8 cellular contexts compared by ENCODE assay signal in genomic region chr17:7217113-7217987, GRCh38. TPM values are rescaled to one million over a fixed set of nuclear protein-coding genes. Genes with fewer than 3 reads are reported as not detected.
DNase-seq lines count a peak whose midpoint lies in the region; ATAC-seq, FAIRE-seq and TF ChIP-seq lines count a peak whose summit lies in the region.

No MANE protein-coding gene starts in this region.

- BruUV-seq in Panc1 (replicated peaks; lab: Mats Ljungman, UMichigan) (no TSS peak), HepG2 (replicated peaks; lab: Mats Ljungman, UMichigan) (no TSS peak)

- H3K27me3 ChIP-seq in Panc1 (ENCODE audit: control insufficient read depth, insufficient read depth, low read length) (no peaks in the 10 kb centered on the region), HepG2 (ENCODE audit: control insufficient read depth in 1 of 2, insufficient read depth in 2 of 2, low read length in 2 of 2) (peaks cover 0 to 4% of the 10 kb centered on the region in 2 experiments; a peak in 2 of 5 replicates), thyroid gland (no peaks in the 10 kb centered on the region)

- no peak for ATAC-seq in Panc1
- no peak for ATAC-seq in HepG2

- H3K4me3 ChIP-seq in Panc1 (ENCODE audit: low read depth in 2 of 2, low read length in 2 of 2) (peak overlapping the region; percentile 53 to 67), HepG2 (replicated peaks in 1 of 3; ENCODE audit: insufficient read depth in 1 of 3, low read depth in 2 of 3, low read length in 3 of 3) (peak overlapping the region in 2 of 3 experiments; percentile 26 to 90; a peak in 4 of 6 replicates), thyroid gland (replicated peaks in 1 of 3) (peak overlapping the region in 1 of 3 donors; percentile 41)

- no peak overlapping the region for H3K9ac ChIP-seq in HepG2 (ENCODE audit: insufficient read depth, low read depth, low read length)

- H3K36me3 Mint-ChIP-seq in chondrocyte (ENCODE audit: low read depth) = peaks cover 2% of the 10 kb centered on the region

- no peak for TF ChIP-seq POLR2A in HepG2 (IDR thresholded peaks at IDR 0.05; ENCODE audit: insufficient read depth in 1 of 2, low read depth in 2 of 2, low read length in 2 of 2)
- no peak for TF ChIP-seq POLR2A in thyroid gland (IDR thresholded peaks at IDR 0.05)

- peak overlapping the region; percentile 99 for H3K4me2 ChIP-seq in HepG2 (ENCODE audit: low read depth, low read length)

- peaks cover 80% of the 10 kb centered on the region for H3K4me1 Mint-ChIP-seq in chondrocyte (ENCODE audit: low read depth)

- CTCF ChIA-PET in Panc1 (lab: Charles Lee) = interaction anchor here (0.7 kb wide), 1 partner anchor 135 kb away, joined by 3 read pairs; no protein-coding TSS in a partner anchor
- CTCF ChIA-PET in HepG2 (lab: Yijun Ruan, JAX; ENCODE audit: low intra/inter-chr PET ratio, low total read pairs) = no interaction called here

- H3K36me3 ChIP-seq in Panc1 (ENCODE audit: control insufficient read depth, insufficient read depth, low read length) (peaks cover 5% of the 10 kb centered on the region; the same call in 1 of the 2 replicates), HepG2 (replicated peaks in 1 of 2; ENCODE audit: control insufficient read depth in 1 of 2, insufficient read depth in 2 of 2, low read length in 2 of 2) (peaks cover 4 to 15% of the 10 kb centered on the region in 2 experiments; a peak in 4 of 5 replicates), thyroid gland (peaks cover 7 to 14% of the 10 kb centered on the region in 2 donors)

- POLR2A ChIA-PET in Panc1 (lab: Charles Lee) (interaction anchor here (0.5 to 0.7 kb wide), 2 partner anchors 20 to 95 kb away, joined by 4 to 6 read pairs; no protein-coding TSS in a partner anchor), HepG2 (lab: Yijun Ruan, JAX) (interaction anchor here (1.7 to 4.3 kb wide), 2 partner anchors 17 to 39 kb away, joined by 5 to 76 read pairs; partner anchors contain the start of genes ASGR1 and DVL2)

- TF ChIP-seq RAD21 in HepG2 (CRISPR knock-in tag; IDR thresholded peaks at IDR 0.05) = no peak

- peaks cover 14% of the 10 kb centered on the region for H3K79me2 ChIP-seq in HepG2 (ENCODE audit: insufficient read depth, low read length)

- H3K4me3 Mint-ChIP-seq in chondrocyte (ENCODE audit: unreplicated experiment) = peak overlapping the region; percentile 78

- H3K27ac Mint-ChIP-seq in chondrocyte (ENCODE audit: unreplicated experiment) = peak overlapping the region; percentile 88

- H3K27me3 Mint-ChIP-seq in chondrocyte (ENCODE audit: low read depth) = no peaks in the 10 kb centered on the region

- H3K27ac ChIP-seq in Panc1 (ENCODE audit: low read length) = peak overlapping the region; percentile 95
- H3K27ac ChIP-seq in HepG2 (ENCODE audit: extremely low read length, insufficient read depth, low read length) = no peak overlapping the region
- H3K27ac ChIP-seq in thyroid gland = peak overlapping the region; percentile 55 to 83 (median 75)

- peaks cover 40% of the 10 kb centered on the region for H3K4me1 ChIP-seq in Panc1 (ENCODE audit: control insufficient read depth, insufficient read depth, low read length)
- peaks cover 75% of the 10 kb centered on the region for H3K4me1 ChIP-seq in HepG2 (ENCODE audit: insufficient read depth, low read length)
- H3K4me1 ChIP-seq in thyroid gland = peaks cover 37 to 72% of the 10 kb centered on the region in 2 donors

- FAIRE-seq in HepG2 (lab: Jason Lieb, UNC) = no peak

- intact Hi-C loops in Panc1 (cut with micrococcal nuclease; ENCODE audit: unreplicated experiment) = no loop called here
- intact Hi-C loops in HepG2 (cut with micrococcal nuclease; ENCODE audit: unreplicated experiment) = no loop called here
- intact Hi-C loops in thyroid gland (cut with DNase I) = no loop called here

- H3K9me3 ChIP-seq in Panc1 (ENCODE audit: control insufficient read depth, insufficient read depth, low read depth, low read length) = no peaks in the 10 kb centered on the region
- H3K9me3 ChIP-seq in HepG2 (ENCODE audit: low read length) = no peaks in the 10 kb centered on the region
- no peaks in the 10 kb centered on the region for H3K9me3 ChIP-seq in thyroid gland

- no peaks in the 10 kb centered on the region for H3K9me3 Mint-ChIP-seq in chondrocyte (ENCODE audit: low read depth)

- 11% methylated on average over 32 of the region's 32 CpGs for WGBS in HepG2 (ENCODE audit: low lambda C conversion rate)
- WGBS in thyroid gland, 2 donors = 1 to 3% methylated on average over 21 to 23 of the region's 32 CpGs

- in situ Hi-C loops in Panc1 (cut with HindIII; ENCODE audit: low pct_unique_long_range_greater_than_20kb, low sequenced_read_pairs) = no loop called here
- in situ Hi-C loops in HepG2 (cut with HindIII; ENCODE audit: extremely low pct_ligation_motif_present, low pct_unique_long_range_greater_than_20kb) = loop anchor here (5.0 kb wide), 1 partner anchor 40 kb away; the partner anchor contains the start of gene ASGR1

- TF ChIP-seq EP300 in HepG2 (IDR thresholded peaks at IDR 0.05; ENCODE audit: low read depth in 2 of 2, low read length in 2 of 2) = no peak
- TF ChIP-seq EP300 in HepG2 (CRISPR knock-in tag; IDR thresholded peaks at IDR 0.05; ENCODE audit: borderline replicate concordance) = no peak

- no peak overlapping the region for H2AFZ ChIP-seq in HepG2 (ENCODE audit: low read length)

- H4K20me1 ChIP-seq in HepG2 (ENCODE audit: insufficient read depth, low read length) = peaks cover 10% of the 10 kb centered on the region; the same call in 1 of the 2 replicates

- TF ChIP-seq CTCF in Panc1 (IDR thresholded peaks at IDR 0.05) (no peak), chondrocyte (IDR thresholded peaks at IDR 0.05) (no peak), HepG2 (CRISPR knock-in tag; IDR thresholded peaks at IDR 0.05) (no peak), thyroid gland (IDR thresholded peaks at IDR 0.05) (no peak)

- DNase-seq in stimulated activated CD4-positive, alpha-beta T cell treated with anti-CD3 and anti-CD28 coated beads, Interleukin-1b, Interleukin-23, amount 100 ng/mL, for 48 hours = peak; percentile 41
- DNase-seq in stimulated activated CD4-positive, alpha-beta T cell treated with anti-CD3 and anti-CD28 coated beads, Interleukin-12 subunit alpha, Interleukin-12 subunit beta, amount 100 ng/mL, for 4 hours = no peak
- DNase-seq in Panc1 (ENCODE audit: low read depth, low spot score) = no peak
- DNase-seq in chondrocyte (ENCODE audit: low spot score) = no peak
- DNase-seq in HepG2 (ENCODE audit: low spot score) = no peak
- peak; percentile 40 to 56 for DNase-seq in thyroid gland
- no peak for DNase-seq in mucosa of gallbladder (ENCODE audit: low spot score)
- DNase-seq in stimulated activated CD4-positive, alpha-beta T cell treated with anti-CD3 and anti-CD28 coated beads, Interleukin-2, amount 100 ng/mL, for 48 hours = no peak

RNA-seq across cellular contexts. Expression of gene DLG4, which starts 2.3 kb away (rescaled TPM):
- 32.4 TPM for total RNA-seq in Panc1 (2021; ENCODE audit: unreplicated experiment)
- polyA plus RNA-seq in Panc1 (2012; ENCODE audit: insufficient read length) = 44.9 TPM
- 28.3 to 34.4 TPM (median 31.3 TPM) in 3 replicates for total RNA-seq in chondrocyte
- 0.25 and 0.71 TPM in 2 replicates for total RNA-seq in HepG2 (2016; rRNA removed; fragmentation: Illumina TruSeq; extraction: Trizol)
- under 0.01 TPM in 1 of 2 replicates, not detected in the other for total RNA-seq in HepG2 (2016; cell fraction: cytosol; rRNA removed; fragmentation: Illumina TruSeq; extraction: Trizol; ENCODE audit: low read depth)
- 0.40 and 0.69 TPM in 2 replicates for total RNA-seq in HepG2 (2016; cell fraction: insoluble cytoplasmic fraction; rRNA removed; fragmentation: Illumina TruSeq; extraction: Trizol)
- total RNA-seq in HepG2 (2016; cell fraction: membrane; rRNA removed; fragmentation: Illumina TruSeq; extraction: Trizol) = 0.40 and 0.52 TPM in 2 replicates
- 1.3 and 1.6 TPM in 2 replicates for total RNA-seq in HepG2 (2016; cell fraction: nucleus; rRNA removed; fragmentation: Illumina TruSeq; extraction: Trizol)
- polyA plus RNA-seq in HepG2 (2011; rRNA removed) = 3.9 and 4.3 TPM in 2 replicates
- polyA plus RNA-seq in HepG2 (2011; cell fraction: cytosol; rRNA removed) = 1.1 and 2.0 TPM in 2 replicates
- polyA plus RNA-seq in HepG2 (2011; cell fraction: nucleus; rRNA removed) = 22.1 and 26.3 TPM in 2 replicates
- 3.7 and 4.4 TPM in 2 replicates for polyA plus RNA-seq in HepG2 (2012)
- 0.18 and 0.33 TPM in 2 replicates for polyA plus RNA-seq in HepG2 (2016; cell fraction: cytosol; fragmentation: Illumina TruSeq; extraction: Trizol; ENCODE audit: low read depth)
- 0.32 and 0.49 TPM in 2 replicates for polyA plus RNA-seq in HepG2 (2016; cell fraction: insoluble cytoplasmic fraction; fragmentation: Illumina TruSeq; extraction: Trizol; ENCODE audit: low read depth)
- 0.53 and 0.70 TPM in 2 replicates for polyA plus RNA-seq in HepG2 (2016; cell fraction: membrane; fragmentation: Illumina TruSeq; extraction: Trizol; ENCODE audit: low read depth)
- polyA plus RNA-seq in HepG2 (2016; cell fraction: nucleus; fragmentation: Illumina TruSeq; extraction: Trizol; ENCODE audit: insufficient read depth, low read depth) = 2.4 and 4.5 TPM in 2 replicates
- polyA minus RNA-seq in HepG2 (2011; rRNA and poly(A)+ RNA removed; ENCODE audit: low replicate concordance) = 3.3 and 3.4 TPM in 2 replicates
- polyA minus RNA-seq in HepG2 (2011; cell fraction: cytosol; rRNA and poly(A)+ RNA removed) = 2.1 and 2.4 TPM in 2 replicates
- polyA minus RNA-seq in HepG2 (2011; cell fraction: nucleus; rRNA and poly(A)+ RNA removed) = 4.0 and 4.2 TPM in 2 replicates
- 10 to 100 TPM in 2 of 4 donors, 1 to 10 TPM in 2; 6.8 to 21.5 (median 12.4) TPM for total RNA-seq in thyroid gland
- total RNA-seq in mucosa of gallbladder = 36.5 TPM

RNA-seq across cellular contexts. Expression of gene ACADVL, which starts 2.4 kb away (rescaled TPM):
- total RNA-seq in Panc1 (2021; ENCODE audit: unreplicated experiment) (305 TPM), chondrocyte (427 to 584 TPM (median 454 TPM) in 3 replicates), HepG2 (2016; rRNA removed; fragmentation: Illumina TruSeq; extraction: Trizol) (106 and 219 TPM in 2 replicates), thyroid gland (1,000 to 10,000 TPM in 1 of 4 donors, 100 to 1,000 TPM in 3; 581 to 1,743 (median 795) TPM), mucosa of gallbladder (914 TPM)
- 289 TPM for polyA plus RNA-seq in Panc1 (2012; ENCODE audit: insufficient read length)
- total RNA-seq in HepG2 (2016; cell fraction: cytosol; rRNA removed; fragmentation: Illumina TruSeq; extraction: Trizol; ENCODE audit: low read depth) = 29.7 and 32.3 TPM in 2 replicates
- 112 and 237 TPM in 2 replicates for total RNA-seq in HepG2 (2016; cell fraction: insoluble cytoplasmic fraction; rRNA removed; fragmentation: Illumina TruSeq; extraction: Trizol)
- total RNA-seq in HepG2 (2016; cell fraction: membrane; rRNA removed; fragmentation: Illumina TruSeq; extraction: Trizol) = 44.6 and 53.4 TPM in 2 replicates
- 207 and 230 TPM in 2 replicates for total RNA-seq in HepG2 (2016; cell fraction: nucleus; rRNA removed; fragmentation: Illumina TruSeq; extraction: Trizol)
- 412 and 521 TPM in 2 replicates for polyA plus RNA-seq in HepG2 (2011; rRNA removed)
- polyA plus RNA-seq in HepG2 (2011; cell fraction: cytosol; rRNA removed) = 135 and 196 TPM in 2 replicates
- polyA plus RNA-seq in HepG2 (2011; cell fraction: nucleus; rRNA removed) = 5,199 and 5,548 TPM in 2 replicates
- polyA plus RNA-seq in HepG2 (2012) = 315 and 441 TPM in 2 replicates
- polyA plus RNA-seq in HepG2 (2016; cell fraction: cytosol; fragmentation: Illumina TruSeq; extraction: Trizol; ENCODE audit: low read depth) = 17.9 and 19.9 TPM in 2 replicates
- 93.8 and 107 TPM in 2 replicates for polyA plus RNA-seq in HepG2 (2016; cell fraction: insoluble cytoplasmic fraction; fragmentation: Illumina TruSeq; extraction: Trizol; ENCODE audit: low read depth)
- polyA plus RNA-seq in HepG2 (2016; cell fraction: membrane; fragmentation: Illumina TruSeq; extraction: Trizol; ENCODE audit: low read depth) = 31.9 and 34.8 TPM in 2 replicates
- 578 and 583 TPM in 2 replicates for polyA plus RNA-seq in HepG2 (2016; cell fraction: nucleus; fragmentation: Illumina TruSeq; extraction: Trizol; ENCODE audit: insufficient read depth, low read depth)
- 253 and 530 TPM in 2 replicates for polyA minus RNA-seq in HepG2 (2011; rRNA and poly(A)+ RNA removed; ENCODE audit: low replicate concordance)
- 79.8 and 87.7 TPM in 2 replicates for polyA minus RNA-seq in HepG2 (2011; cell fraction: cytosol; rRNA and poly(A)+ RNA removed)
- polyA minus RNA-seq in HepG2 (2011; cell fraction: nucleus; rRNA and poly(A)+ RNA removed) = 354 and 373 TPM in 2 replicates

RNA-seq across cellular contexts. Expression of gene DVL2, which starts 17.0 kb away (rescaled TPM):
- total RNA-seq in Panc1 (2021; ENCODE audit: unreplicated experiment) = 84.2 TPM
- polyA plus RNA-seq in Panc1 (2012; ENCODE audit: insufficient read length) = 108 TPM
- total RNA-seq in chondrocyte = 58.8 to 65.2 TPM (median 59.5 TPM) in 3 replicates
- total RNA-seq in HepG2 (2016; rRNA removed; fragmentation: Illumina TruSeq; extraction: Trizol) = 27.2 and 38.2 TPM in 2 replicates
- total RNA-seq in HepG2 (2016; cell fraction: cytosol; rRNA removed; fragmentation: Illumina TruSeq; extraction: Trizol; ENCODE audit: low read depth) = 37.2 and 38.8 TPM in 2 replicates
- 22.7 and 41.3 TPM in 2 replicates for total RNA-seq in HepG2 (2016; cell fraction: insoluble cytoplasmic fraction; rRNA removed; fragmentation: Illumina TruSeq; extraction: Trizol)
- total RNA-seq in HepG2 (2016; cell fraction: membrane; rRNA removed; fragmentation: Illumina TruSeq; extraction: Trizol) = 32.1 and 32.7 TPM in 2 replicates
- total RNA-seq in HepG2 (2016; cell fraction: nucleus; rRNA removed; fragmentation: Illumina TruSeq; extraction: Trizol) = 38.1 and 39.7 TPM in 2 replicates
- 5.7 and 7.0 TPM in 2 replicates for polyA plus RNA-seq in HepG2 (2011; rRNA removed)
- polyA plus RNA-seq in HepG2 (2011; cell fraction: cytosol; rRNA removed) = 4.7 and 6.4 TPM in 2 replicates
- polyA plus RNA-seq in HepG2 (2011; cell fraction: nucleus; rRNA removed) = 29.2 and 36.2 TPM in 2 replicates
- polyA plus RNA-seq in HepG2 (2012) = 20.0 and 24.6 TPM in 2 replicates
- polyA plus RNA-seq in HepG2 (2016; cell fraction: cytosol; fragmentation: Illumina TruSeq; extraction: Trizol; ENCODE audit: low read depth) = 11.1 and 12.5 TPM in 2 replicates
- 22.5 and 26.2 TPM in 2 replicates for polyA plus RNA-seq in HepG2 (2016; cell fraction: insoluble cytoplasmic fraction; fragmentation: Illumina TruSeq; extraction: Trizol; ENCODE audit: low read depth)
- 18.3 and 21.6 TPM in 2 replicates for polyA plus RNA-seq in HepG2 (2016; cell fraction: membrane; fragmentation: Illumina TruSeq; extraction: Trizol; ENCODE audit: low read depth)
- polyA plus RNA-seq in HepG2 (2016; cell fraction: nucleus; fragmentation: Illumina TruSeq; extraction: Trizol; ENCODE audit: insufficient read depth, low read depth) = 51.6 and 51.8 TPM in 2 replicates
- 35.3 and 40.5 TPM in 2 replicates for polyA minus RNA-seq in HepG2 (2011; rRNA and poly(A)+ RNA removed; ENCODE audit: low replicate concordance)
- 10.3 and 10.8 TPM in 2 replicates for polyA minus RNA-seq in HepG2 (2011; cell fraction: cytosol; rRNA and poly(A)+ RNA removed)
- polyA minus RNA-seq in HepG2 (2011; cell fraction: nucleus; rRNA and poly(A)+ RNA removed) = 33.6 and 37.0 TPM in 2 replicates
- 10 to 100 TPM; 45.3 to 68.6 (median 49.0) TPM for total RNA-seq in thyroid gland
- total RNA-seq in mucosa of gallbladder = 60.9 TPM

RNA-seq across cellular contexts. Expression of gene PHF23, which starts 21.9 kb away (rescaled TPM):
- total RNA-seq in Panc1 (2021; ENCODE audit: unreplicated experiment) (69.3 TPM), chondrocyte (49.5 to 57.8 TPM (median 53.1 TPM) in 3 replicates), HepG2 (2016; rRNA removed; fragmentation: Illumina TruSeq; extraction: Trizol) (33.2 and 37.5 TPM in 2 replicates), thyroid gland (10 to 100 TPM; 19.8 to 39.5 (median 35.8) TPM), mucosa of gallbladder (32.3 TPM)
- polyA plus RNA-seq in Panc1 (2012; ENCODE audit: insufficient read length) = 68.6 TPM
- total RNA-seq in HepG2 (2016; cell fraction: cytosol; rRNA removed; fragmentation: Illumina TruSeq; extraction: Trizol; ENCODE audit: low read depth) = 10.5 and 10.6 TPM in 2 replicates
- total RNA-seq in HepG2 (2016; cell fraction: insoluble cytoplasmic fraction; rRNA removed; fragmentation: Illumina TruSeq; extraction: Trizol) = 33.3 and 34.6 TPM in 2 replicates
- total RNA-seq in HepG2 (2016; cell fraction: membrane; rRNA removed; fragmentation: Illumina TruSeq; extraction: Trizol) = 23.7 and 24.5 TPM in 2 replicates
- 13.4 and 18.2 TPM in 2 replicates for total RNA-seq in HepG2 (2016; cell fraction: nucleus; rRNA removed; fragmentation: Illumina TruSeq; extraction: Trizol)
- 27.6 and 30.9 TPM in 2 replicates for polyA plus RNA-seq in HepG2 (2011; rRNA removed)
- 19.6 and 22.8 TPM in 2 replicates for polyA plus RNA-seq in HepG2 (2011; cell fraction: cytosol; rRNA removed)
- polyA plus RNA-seq in HepG2 (2011; cell fraction: nucleus; rRNA removed) = 13.4 and 14.0 TPM in 2 replicates
- polyA plus RNA-seq in HepG2 (2012) = 18.6 and 20.8 TPM in 2 replicates
- polyA plus RNA-seq in HepG2 (2016; cell fraction: cytosol; fragmentation: Illumina TruSeq; extraction: Trizol; ENCODE audit: low read depth) = 5.8 and 6.4 TPM in 2 replicates
- 41.4 and 41.6 TPM in 2 replicates for polyA plus RNA-seq in HepG2 (2016; cell fraction: insoluble cytoplasmic fraction; fragmentation: Illumina TruSeq; extraction: Trizol; ENCODE audit: low read depth)
- 11.9 and 12.0 TPM in 2 replicates for polyA plus RNA-seq in HepG2 (2016; cell fraction: membrane; fragmentation: Illumina TruSeq; extraction: Trizol; ENCODE audit: low read depth)
- 31.1 and 36.5 TPM in 2 replicates for polyA plus RNA-seq in HepG2 (2016; cell fraction: nucleus; fragmentation: Illumina TruSeq; extraction: Trizol; ENCODE audit: insufficient read depth, low read depth)
- 20.5 and 70.5 TPM in 2 replicates for polyA minus RNA-seq in HepG2 (2011; rRNA and poly(A)+ RNA removed; ENCODE audit: low replicate concordance)
- 13.2 and 14.7 TPM in 2 replicates for polyA minus RNA-seq in HepG2 (2011; cell fraction: cytosol; rRNA and poly(A)+ RNA removed)
- 9.0 and 11.4 TPM in 2 replicates for polyA minus RNA-seq in HepG2 (2011; cell fraction: nucleus; rRNA and poly(A)+ RNA removed)

RNA-seq across cellular contexts. Expression of gene GABARAP, which starts 24.9 kb away (rescaled TPM):
- 289 TPM for total RNA-seq in Panc1 (2021; ENCODE audit: unreplicated experiment)
- polyA plus RNA-seq in Panc1 (2012; ENCODE audit: insufficient read length) = 175 TPM
- total RNA-seq in chondrocyte = 449 to 459 TPM (median 455 TPM) in 3 replicates
- total RNA-seq in HepG2 (2016; rRNA removed; fragmentation: Illumina TruSeq; extraction: Trizol) = 161 and 239 TPM in 2 replicates
- total RNA-seq in HepG2 (2016; cell fraction: cytosol; rRNA removed; fragmentation: Illumina TruSeq; extraction: Trizol; ENCODE audit: low read depth) = 90.5 and 100 TPM in 2 replicates
- 168 and 250 TPM in 2 replicates for total RNA-seq in HepG2 (2016; cell fraction: insoluble cytoplasmic fraction; rRNA removed; fragmentation: Illumina TruSeq; extraction: Trizol)
- total RNA-seq in HepG2 (2016; cell fraction: membrane; rRNA removed; fragmentation: Illumina TruSeq; extraction: Trizol) = 138 and 155 TPM in 2 replicates
- total RNA-seq in HepG2 (2016; cell fraction: nucleus; rRNA removed; fragmentation: Illumina TruSeq; extraction: Trizol) = 68.4 and 69.0 TPM in 2 replicates
- polyA plus RNA-seq in HepG2 (2011; rRNA removed) = 274 and 310 TPM in 2 replicates
- polyA plus RNA-seq in HepG2 (2011; cell fraction: cytosol; rRNA removed) = 305 and 428 TPM in 2 replicates
- 83.2 and 122 TPM in 2 replicates for polyA plus RNA-seq in HepG2 (2011; cell fraction: nucleus; rRNA removed)
- 331 and 348 TPM in 2 replicates for polyA plus RNA-seq in HepG2 (2012)
- polyA plus RNA-seq in HepG2 (2016; cell fraction: cytosol; fragmentation: Illumina TruSeq; extraction: Trizol; ENCODE audit: low read depth) = 210 and 241 TPM in 2 replicates
- polyA plus RNA-seq in HepG2 (2016; cell fraction: insoluble cytoplasmic fraction; fragmentation: Illumina TruSeq; extraction: Trizol; ENCODE audit: low read depth) = 472 and 477 TPM in 2 replicates
- polyA plus RNA-seq in HepG2 (2016; cell fraction: membrane; fragmentation: Illumina TruSeq; extraction: Trizol; ENCODE audit: low read depth) = 260 and 279 TPM in 2 replicates
- polyA plus RNA-seq in HepG2 (2016; cell fraction: nucleus; fragmentation: Illumina TruSeq; extraction: Trizol; ENCODE audit: insufficient read depth, low read depth) = 204 and 210 TPM in 2 replicates
- polyA minus RNA-seq in HepG2 (2011; rRNA and poly(A)+ RNA removed; ENCODE audit: low replicate concordance) = 234 and 265 TPM in 2 replicates
- 83.4 and 114 TPM in 2 replicates for polyA minus RNA-seq in HepG2 (2011; cell fraction: cytosol; rRNA and poly(A)+ RNA removed)
- polyA minus RNA-seq in HepG2 (2011; cell fraction: nucleus; rRNA and poly(A)+ RNA removed) = 37.2 and 53.3 TPM in 2 replicates
- 100 to 1,000 TPM; 112 to 840 (median 273) TPM for total RNA-seq in thyroid gland
- 587 TPM for total RNA-seq in mucosa of gallbladder

Comparison
In these comparisons a context has a peak if more than half of its experiments do, and no peak if none do; other contexts are left out.
1. DNase-seq: peak in stimulated activated CD4-positive, alpha-beta T cell treated with anti-CD3 and anti-CD28 coated beads, Interleukin-1b, Interleukin-23, amount 100 ng/mL, for 48 hours (single experiment) and thyroid gland (2 of 2); none in stimulated activated CD4-positive, alpha-beta T cell treated with anti-CD3 and anti-CD28 coated beads, Interleukin-12 subunit alpha, Interleukin-12 subunit beta, amount 100 ng/mL, for 4 hours (single experiment), Panc1 (single experiment), chondrocyte (single experiment), HepG2 (single experiment), mucosa of gallbladder (single experiment) and stimulated activated CD4-positive, alpha-beta T cell treated with anti-CD3 and anti-CD28 coated beads, Interleukin-2, amount 100 ng/mL, for 48 hours (0 of 2).